ENCODE assay signal across 8 cellular contexts in genomic region chr19:9791552-9792181, GRCh38. TPM values are rescaled to one million over a fixed set of nuclear protein-coding genes. Genes with fewer than 3 reads are reported as not detected.
DNase-seq lines count a peak whose midpoint lies in the region; ATAC-seq and TF ChIP-seq lines count a peak whose summit lies in the region.

No MANE protein-coding gene starts in this region.

- peaks cover 5% of the 10 kb centered on the region for H3K4me1 ChIP-seq in endodermal cell (ENCODE audit: control insufficient read depth, insufficient read depth, low read length)
- H3K4me1 ChIP-seq in mesendoderm (ENCODE audit: control insufficient read depth, low read depth, low read length) = peaks cover 1% of the 10 kb centered on the region

- WGBS in endodermal cell (ENCODE audit: insufficient coverage in 1 of 2, insufficient read length in 1 of 2), 2 experiments = 5 to 9% methylated on average over 7 to 28 of the region's 48 CpGs
- no CpG with 5 or more reads among the region's 48 CpGs for WGBS in mesendoderm (ENCODE audit: extremely low coverage, insufficient coverage, low lambda C conversion rate)

- peak; percentile 90 for DNase-seq in GM06990 (ENCODE audit: extremely low read depth, insufficient read length)
- peak in 1 of 2 experiments; percentile 45 for DNase-seq in HL-60 (ENCODE audit: low read depth in 1 of 2, low spot score in 1 of 2)
- DNase-seq in NOMO-1 treated with DMSO at 0.1 percent for 48 hours (lab: John Stamatoyannopoulos, UW; ENCODE audit: unreplicated experiment) = peak; percentile 85
- DNase-seq in activated CD8-positive, alpha-beta memory T cell treated with anti-CD3 and anti-CD28 coated beads, Interleukin-2, amount 50 U/mL, for 4 hours = peak; percentile 96
- peak; percentile 100 for DNase-seq in endodermal cell
- peak; percentile 98 for DNase-seq in mesendoderm
- peak; percentile 84 to 94 (median 89) for DNase-seq in stimulated activated CD4-positive, alpha-beta T cell treated with anti-CD3 and anti-CD28 coated beads, TNF-alpha, amount 100 ng/mL, for 48 hours (ENCODE audit: low read depth in 3 of 3)

- TF ChIP-seq CTCF in GM06990 (IDR thresholded peaks at IDR 0.05; ENCODE audit: insufficient read depth, low read length, poor library complexity, severe bottlenecking) = no peak
- TF ChIP-seq CTCF in HL-60 (IDR thresholded peaks at IDR 0.05; ENCODE audit: insufficient read depth, low read length) = no peak
- no peak for TF ChIP-seq CTCF in endodermal cell (conservative IDR thresholded peaks at IDR 0.05)

- H3K56ac ChIP-seq in mesendoderm (ENCODE audit: low read length) = peak overlapping the region; percentile 92

- no peaks in the 10 kb centered on the region for H3K9me3 ChIP-seq in endodermal cell (ENCODE audit: control insufficient read depth, low read length)

- H3K4ac ChIP-seq in mesendoderm (ENCODE audit: low read depth, low read length) = no peak overlapping the region

- H3K27me3 ChIP-seq in GM06990 (replicated peaks; ENCODE audit: control insufficient read depth, insufficient read depth, low read length) = no peaks in the 10 kb centered on the region
- peaks cover 3% of the 10 kb centered on the region for H3K27me3 ChIP-seq in HL-60 (ENCODE audit: insufficient read depth, poor library complexity, severe bottlenecking)
- no peaks in the 10 kb centered on the region for H3K27me3 ChIP-seq in endodermal cell (ENCODE audit: control insufficient read depth, insufficient read depth, low read length, poor library complexity, severe bottlenecking)
- H3K27me3 ChIP-seq in mesendoderm (ENCODE audit: insufficient read depth, low read length, poor library complexity) = no peaks in the 10 kb centered on the region

- no peaks in the 10 kb centered on the region for H3K79me2 ChIP-seq in mesendoderm (ENCODE audit: control insufficient read depth, insufficient read depth, low read length)

- peaks cover 8% of the 10 kb centered on the region for H3K36me3 Mint-ChIP-seq in endodermal cell (ENCODE audit: low read depth)

- H3K9ac ChIP-seq in endodermal cell (ENCODE audit: extremely low read depth, low read length, poor library complexity, severe bottlenecking) = no peak overlapping the region
- H3K9ac ChIP-seq in mesendoderm (ENCODE audit: low read length) = peak overlapping the region; percentile 72

- no peak overlapping the region for H2BK120ac ChIP-seq in mesendoderm (ENCODE audit: low read depth, low read length)

- H3K27ac Mint-ChIP-seq in endodermal cell = peak overlapping the region; percentile 83

- H3K79me1 ChIP-seq in mesendoderm (ENCODE audit: low read length) = no peaks in the 10 kb centered on the region

- peaks cover 7% of the 10 kb centered on the region for H3K27me3 Mint-ChIP-seq in endodermal cell (ENCODE audit: insufficient read depth)

- H3K4me3 ChIP-seq in GM06990 (replicated peaks; ENCODE audit: low read depth, low read length) = peak overlapping the region; percentile 77
- H3K4me3 ChIP-seq in HL-60 (replicated peaks; ENCODE audit: insufficient read depth, low read length) = peak overlapping the region; percentile 62
- peak overlapping the region; percentile 84 for H3K4me3 ChIP-seq in endodermal cell (ENCODE audit: low read length)
- H3K4me3 ChIP-seq in mesendoderm (ENCODE audit: low read length) = no peak overlapping the region

- peaks cover 16% of the 10 kb centered on the region for H3K4me1 Mint-ChIP-seq in endodermal cell

- H3K27ac ChIP-seq in HL-60 (replicated peaks) (no peak overlapping the region), endodermal cell (ENCODE audit: low read depth, low read length) (peak overlapping the region; percentile 70), mesendoderm (ENCODE audit: low read depth, low read length) (no peak overlapping the region)

- H2BK15ac ChIP-seq in mesendoderm (replicated peaks; ENCODE audit: low read depth) = no peak overlapping the region

- H4K5ac ChIP-seq in mesendoderm (ENCODE audit: low read length) = no peak overlapping the region

- no peak overlapping the region for H3K4me2 ChIP-seq in mesendoderm (ENCODE audit: low read length)

- peaks cover 14% of the 10 kb centered on the region for H3K9me3 Mint-ChIP-seq in endodermal cell

- ATAC-seq in GM18519 (IDR thresholded peaks at IDR 0.05; ENCODE audit: low FRiP score, unreplicated experiment) = no peak

- peak overlapping the region; percentile 90 for H3K18ac ChIP-seq in mesendoderm (ENCODE audit: low read length)

- H2AK5ac ChIP-seq in mesendoderm (ENCODE audit: low read length) = no peak overlapping the region

- H2BK5ac ChIP-seq in mesendoderm (ENCODE audit: low read length) = no peak overlapping the region

- H3K36me3 ChIP-seq in GM06990 (ENCODE audit: control insufficient read depth, insufficient read depth, low read length) (no peaks in the 10 kb centered on the region), endodermal cell (ENCODE audit: control insufficient read depth, insufficient read depth, low read length) (no peaks in the 10 kb centered on the region), mesendoderm (ENCODE audit: control insufficient read depth, insufficient read depth, low read length) (no peaks in the 10 kb centered on the region)

- H3K23ac ChIP-seq in mesendoderm (ENCODE audit: low read length) = no peak overlapping the region

- H3K4me3 Mint-ChIP-seq in endodermal cell = peak overlapping the region; percentile 69

- no peak overlapping the region for H4K8ac ChIP-seq in mesendoderm (ENCODE audit: low read depth, low read length)

RNA-seq across cellular contexts. Expression of gene ZNF846, which starts 23.1 kb away (rescaled TPM):
- 10 to 100 TPM; 12.3 to 23.6 TPM for total RNA-seq in endodermal cell
- 11.4 TPM for polyA plus RNA-seq in endodermal cell (2013, experiment 1 of 2)
- 13.0 TPM for polyA plus RNA-seq in endodermal cell (2013, experiment 2 of 2)
- polyA plus RNA-seq in mesendoderm (2013, experiment 1 of 2) = 5.3 TPM
- 4.5 TPM for polyA plus RNA-seq in mesendoderm (2013, experiment 2 of 2)

RNA-seq across cellular contexts. Expression of gene FBXL12, which starts 27.2 kb away (rescaled TPM):
- 10 to 100 TPM; 28.3 to 28.8 TPM for total RNA-seq in endodermal cell
- polyA plus RNA-seq in endodermal cell (2013, experiment 1 of 2) = 27.8 TPM
- 26.3 TPM for polyA plus RNA-seq in endodermal cell (2013, experiment 2 of 2)
- 22.9 TPM for polyA plus RNA-seq in mesendoderm (2013, experiment 1 of 2)
- polyA plus RNA-seq in mesendoderm (2013, experiment 2 of 2) = 23.8 TPM

RNA-seq across cellular contexts. Expression of gene UBL5, which starts 36.1 kb away (rescaled TPM):
- total RNA-seq in endodermal cell = 100 to 1,000 TPM; 415 to 506 TPM
- 627 TPM for polyA plus RNA-seq in endodermal cell (2013, experiment 1 of 2)
- polyA plus RNA-seq in endodermal cell (2013, experiment 2 of 2) = 623 TPM
- polyA plus RNA-seq in mesendoderm (2013, experiment 1 of 2) = 348 TPM
- 352 TPM for polyA plus RNA-seq in mesendoderm (2013, experiment 2 of 2)

RNA-seq across cellular contexts. Expression of gene PIN1, which starts 43.5 kb away (rescaled TPM):
- 100 to 1,000 TPM in 1 of 2 donors, 10 to 100 TPM in 1; 92.4 to 101 TPM for total RNA-seq in endodermal cell
- 84.6 TPM for polyA plus RNA-seq in endodermal cell (2013, experiment 1 of 2)
- polyA plus RNA-seq in endodermal cell (2013, experiment 2 of 2) = 87.0 TPM
- 58.6 TPM for polyA plus RNA-seq in mesendoderm (2013, experiment 1 of 2)
- polyA plus RNA-seq in mesendoderm (2013, experiment 2 of 2) = 60.9 TPM
